8 cellular contexts compared by ENCODE assay signal in the genomic region with DNA sequence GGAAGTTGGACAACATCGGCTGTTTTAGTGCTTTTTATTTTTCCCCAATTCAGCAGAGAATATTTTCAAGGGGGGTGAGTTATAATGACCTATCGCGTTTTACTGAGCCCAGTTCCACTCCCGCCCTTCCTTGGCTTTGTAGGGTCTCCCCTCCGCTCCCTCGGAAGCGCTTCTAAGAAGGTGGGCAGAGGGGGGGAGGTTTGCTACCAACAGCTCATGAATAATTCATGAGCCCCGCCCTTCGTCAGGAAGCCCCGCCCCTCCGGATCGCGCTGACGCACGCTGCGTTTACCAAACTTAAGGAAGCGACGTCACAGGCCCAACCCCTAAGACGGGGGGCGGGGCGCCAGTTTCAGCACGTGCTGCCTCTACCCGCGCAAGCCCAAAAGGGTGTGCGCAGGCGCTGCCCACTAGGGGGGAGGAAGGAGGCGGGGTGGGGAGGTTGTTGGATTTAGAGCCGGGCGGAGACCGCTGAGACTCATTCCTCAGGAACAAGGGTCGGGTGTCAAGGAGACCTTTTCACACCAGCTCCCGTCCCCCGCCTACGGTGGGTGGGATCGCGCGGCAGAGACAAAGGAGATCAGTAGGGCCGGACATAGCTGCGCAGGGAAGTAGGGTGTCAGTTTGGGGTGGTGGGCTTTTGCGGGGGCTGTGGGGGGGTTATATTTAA. TPM values are rescaled to one million over a fixed set of nuclear protein-coding genes. Genes with fewer than 3 reads are reported as not detected.
DNase-seq lines count a peak whose midpoint lies in the region; ATAC-seq and TF ChIP-seq lines count a peak whose summit lies in the region.

No MANE protein-coding gene starts in this region.

- H3K27ac ChIP-seq in esophagus (ENCODE audit: low read depth in 2 of 2, low read length in 1 of 2) (peak overlapping the region; percentile 95 to 100), mucosa of rectum (ENCODE audit: low read depth in 2 of 2, low read length in 2 of 2) (peak overlapping the region; percentile 100)

- DNase-seq in DMS114 treated with DMSO at 0.1 percent for 48 hours (lab: John Stamatoyannopoulos, UW; ENCODE audit: unreplicated experiment) (peak; percentile 96), KG1 (lab: John Stamatoyannopoulos, UW) (peak; percentile 88)
- DNase-seq in activated T-cell treated with anti-CD3 and anti-CD28 coated beads, Interleukin-2, amount 50 U/mL, for 48 hours = peak; percentile 100
- peak; percentile 100 for DNase-seq in stimulated activated CD8-positive, alpha-beta memory T cell treated with anti-CD3 and anti-CD28 coated beads, Interleukin-4, amount 100 ng/mL, for 4 hours (ENCODE audit: low read depth in 2 of 2, low spot score in 1 of 2)

- H3K36me3 ChIP-seq in esophagus (ENCODE audit: control insufficient read depth in 2 of 2, insufficient read depth in 2 of 2, low read length in 1 of 2) = peaks cover 5 to 14% of the 10 kb centered on the region in 2 donors
- peaks cover 21 to 30% of the 10 kb centered on the region in 2 donors for H3K36me3 ChIP-seq in mucosa of rectum (ENCODE audit: control insufficient read depth in 2 of 2, insufficient read depth in 2 of 2, low read length in 2 of 2)

- H3K4me3 ChIP-seq in esophagus (ENCODE audit: low read depth in 1 of 2, low read length in 2 of 2) (peak overlapping the region; percentile 84 to 90), mucosa of rectum (ENCODE audit: low read length in 2 of 2) (peak overlapping the region; percentile 93 to 96)

- H3K27me3 ChIP-seq in esophagus (ENCODE audit: control insufficient read depth in 1 of 2, insufficient read depth in 2 of 2, low read length in 2 of 2) (no peaks in the 10 kb centered on the region), mucosa of rectum (ENCODE audit: control insufficient read depth in 2 of 2, insufficient read depth in 2 of 2, low read length in 2 of 2) (no peaks in the 10 kb centered on the region)

- peak; percentile 37 for ATAC-seq in GM21717 (IDR thresholded peaks at IDR 0.05; ENCODE audit: unreplicated experiment)

- 0 to 1% methylated on average over 40 of the region's 40 CpGs for WGBS in esophagus, 2 donors

- H3K4me1 ChIP-seq in esophagus (ENCODE audit: control insufficient read depth in 2 of 2, insufficient read depth in 2 of 2, low read length in 1 of 2) (peaks cover 11 to 18% of the 10 kb centered on the region in 2 donors), mucosa of rectum (ENCODE audit: control insufficient read depth in 2 of 2, insufficient read depth in 2 of 2, low read length in 2 of 2) (peaks cover 6 to 25% of the 10 kb centered on the region in 2 donors)

- H3K9ac ChIP-seq in mucosa of rectum (ENCODE audit: low read depth in 1 of 2, low read length in 2 of 2) = peak overlapping the region; percentile 95 to 100

- H3K9me3 ChIP-seq in esophagus (ENCODE audit: control insufficient read depth in 2 of 2, insufficient read depth in 1 of 2, low read depth in 1 of 2, low read length in 1 of 2) = no peaks in the 10 kb centered on the region
- H3K9me3 ChIP-seq in mucosa of rectum (ENCODE audit: control insufficient read depth in 2 of 2, low read length in 2 of 2) = no peaks in the 10 kb centered on the region

TF ChIP-seq in PFSK-1, 5 proteins besides CTCF, POLR2A, EP300 and RAD21:
- TF ChIP-seq SIN3A (IDR thresholded peaks at IDR 0.05; ENCODE audit: borderline replicate concordance, insufficient read depth, low read length) (peak; percentile 81; the same call in 1 of the 2 replicates), REST (IDR thresholded peaks at IDR 0.05; ENCODE audit: insufficient read depth in 1 of 2, low read depth in 2 of 2, low read length in 2 of 2) (no peak), POLR2AphosphoS5 (IDR thresholded peaks at IDR 0.05; ENCODE audit: low read depth, low read length) (peak; percentile 85), FOXP2 (optimal IDR thresholded peaks at IDR 0.05; ENCODE audit: borderline replicate concordance, extremely low read depth, extremely low read length, insufficient read depth) (no peak), TAF1 (IDR thresholded peaks at IDR 0.05; ENCODE audit: borderline replicate concordance, insufficient read depth, low read length) (peak; percentile 47; the same call in 1 of the 2 replicates)

RNA-seq across cellular contexts. Expression of gene MEPCE, which starts 0.5 kb away (rescaled TPM):
- polyA plus RNA-seq in PFSK-1 (2012; ENCODE audit: insufficient read length, low read depth) = 90.3 TPM
- 10 to 100 TPM; 18.0 to 21.8 TPM for polyA plus RNA-seq in esophagus

RNA-seq across cellular contexts. Expression of gene ZCWPW1, which starts 0.6 kb away (rescaled TPM):
- 2.6 TPM for polyA plus RNA-seq in PFSK-1 (2012; ENCODE audit: insufficient read length, low read depth)
- 1 to 10 TPM; 2.2 to 2.8 TPM for polyA plus RNA-seq in esophagus

RNA-seq across cellular contexts. Expression of gene PPP1R35, which starts 7.2 kb away (rescaled TPM):
- 44.5 TPM for polyA plus RNA-seq in PFSK-1 (2012; ENCODE audit: insufficient read length, low read depth)
- polyA plus RNA-seq in esophagus = 10 to 100 TPM; 32.1 to 61.5 TPM

RNA-seq across cellular contexts. Expression of gene SPACDR, which starts 35.0 kb away (rescaled TPM):
- 8.2 TPM for polyA plus RNA-seq in PFSK-1 (2012; ENCODE audit: insufficient read length, low read depth)
- under 1 TPM; 0.31 to 0.65 TPM for polyA plus RNA-seq in esophagus

RNA-seq across cellular contexts. Expression of gene TSC22D4, which starts 49.9 kb away (rescaled TPM):
- 142 TPM for polyA plus RNA-seq in PFSK-1 (2012; ENCODE audit: insufficient read length, low read depth)
- polyA plus RNA-seq in esophagus = 10 to 100 TPM; 40.0 to 60.0 TPM

Comparison
In these comparisons a context has a peak if more than half of its experiments do, and no peak if none do; other contexts are left out.
1. Peak in every context shown above with its lines: DNase-seq, ATAC-seq, H3K4me3 ChIP-seq and H3K27ac ChIP-seq.